Comparison of ENCODE assay signal across 15 cellular contexts in the genomic region with DNA sequence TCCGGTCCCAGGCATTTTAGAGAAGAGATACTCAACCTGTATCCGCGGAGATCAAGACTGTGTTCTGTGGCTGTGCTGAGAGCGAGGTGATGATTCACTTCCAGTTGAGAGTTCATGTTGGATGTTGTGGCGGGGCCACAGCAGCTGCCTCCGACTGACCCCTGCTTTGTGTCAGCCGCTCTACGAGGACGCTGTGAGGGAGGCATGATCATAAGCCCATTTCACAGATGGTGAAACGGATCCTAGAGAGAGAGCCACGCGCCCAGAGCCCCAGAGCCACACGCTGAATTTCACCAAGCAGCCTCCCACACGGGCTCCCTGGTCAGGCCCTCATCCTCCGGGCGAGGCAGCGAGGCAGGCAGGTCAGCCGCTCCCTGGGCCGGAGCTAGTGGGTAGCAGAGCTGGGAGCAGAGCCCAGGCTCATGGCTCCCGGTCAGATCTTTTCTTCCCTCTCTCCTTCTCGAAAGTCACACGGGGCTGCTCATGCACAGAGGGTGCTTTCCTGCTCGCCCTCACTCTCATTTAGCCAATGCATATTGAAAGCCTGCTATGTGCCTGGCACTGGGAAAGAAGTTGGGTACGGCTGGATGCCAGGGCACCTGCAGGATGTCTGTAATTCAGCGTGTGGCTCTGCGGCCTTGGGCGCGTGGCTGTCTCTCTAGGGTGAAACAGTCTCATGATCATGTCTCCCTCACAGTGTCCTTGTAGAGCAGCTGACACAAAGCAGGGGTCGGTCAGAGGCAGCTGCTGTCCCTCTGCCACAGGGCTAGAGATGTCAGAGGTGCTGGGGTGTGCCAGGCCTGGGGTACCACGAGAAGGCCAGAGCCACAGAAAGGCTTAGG.
DNase-seq lines count a peak whose midpoint lies in the region; ATAC-seq and TF ChIP-seq lines count a peak whose summit lies in the region.
"Had no signal": no experiment of that assay in that cellular context is flagged by ENCODE, and none has a peak within 500 bp of the region (broad histone marks: within the 10 kb centered on the region; RNA-seq: fewer than 3 reads in every experiment).

No MANE protein-coding gene starts in this region.

- H3K9me1 ChIP-seq in IMR-90 (ENCODE audit: insufficient read depth, low read length), result peaks cover 16% of the 10 kb centered on the region

- no peak overlapping the region for H3K18ac ChIP-seq in IMR-90 (ENCODE audit: low read depth, low read length)

- H3K79me1 ChIP-seq in IMR-90 (ENCODE audit: low read depth in 1 of 2, low read length in 2 of 2), result peaks cover 4 to 33% of the 10 kb centered on the region in 2 experiments; a peak in 3 of 4 replicates

- no peak for ATAC-seq in IMR-90 (ENCODE audit: low read depth)
- no peak for ATAC-seq in mucosa of descending colon
- ATAC-seq in HG03520 (IDR thresholded peaks at IDR 0.05; ENCODE audit: unreplicated experiment), result no peak

- no peaks in the 10 kb centered on the region for H3K27me3 ChIP-seq in IMR-90 (ENCODE audit: control insufficient read depth, insufficient read depth, low read length)
- H3K27me3 ChIP-seq: BE2C, right atrium auricular region had no signal

- no peak for TF ChIP-seq CTCF in IMR-90 (conservative IDR thresholded peaks at IDR 0.05; ENCODE audit: low read depth, low read length)
- TF ChIP-seq CTCF in chondrocyte (IDR thresholded peaks at IDR 0.05), result no peak
- no peak for TF ChIP-seq CTCF in mucosa of descending colon (IDR thresholded peaks at IDR 0.05)
- TF ChIP-seq CTCF in coronary artery (IDR thresholded peaks at IDR 0.05), result no peak

- H3K27ac Mint-ChIP-seq in chondrocyte (ENCODE audit: unreplicated experiment), result no peak overlapping the region

- no peaks in the 10 kb centered on the region for H3K9me3 ChIP-seq in IMR-90 (ENCODE audit: control insufficient read depth, insufficient read depth, low read length)
- no peaks in the 10 kb centered on the region for H3K9me3 ChIP-seq in mucosa of descending colon
- H3K9me3 ChIP-seq: BE2C, right atrium auricular region had no signal

- no peak overlapping the region for H3K4me3 ChIP-seq in IMR-90 (ENCODE audit: insufficient read depth, low read depth, low read length)
- H3K4me3 ChIP-seq in mucosa of descending colon, result no peak overlapping the region
- no peak overlapping the region for H3K4me3 ChIP-seq in coronary artery
- H3K4me3 ChIP-seq: right atrium auricular region had no signal

- H3K4me3 Mint-ChIP-seq in chondrocyte (ENCODE audit: unreplicated experiment), result no peak overlapping the region

- H3K9me3 Mint-ChIP-seq in chondrocyte (ENCODE audit: low read depth), result no peaks in the 10 kb centered on the region

- H2BK5ac ChIP-seq in IMR-90 (ENCODE audit: low read depth, low read length, poor library complexity, severe bottlenecking), result no peak overlapping the region

- POLR2A ChIA-PET in IMR-90 (lab: Charles Lee; ENCODE audit: unreplicated experiment), result no interaction called here

- no peak overlapping the region; the same call in 1 of the 2 replicates for H3K4ac ChIP-seq in IMR-90 (ENCODE audit: low read depth, low read length)

- DNase-seq in Ammon's horn (ENCODE audit: low spot score) (peak; percentile 68), IMR-90 (no peak), chondrocyte (ENCODE audit: low spot score) (peak; percentile 70), mucosa of descending colon (peak in 2 of 3 donors; percentile 12 to 26), coronary artery (ENCODE audit: low spot score) (no peak), mucosa of gallbladder (ENCODE audit: low spot score) (no peak), cortex of kidney (lab: John Stamatoyannopoulos, UW) (no peak)
- DNase-seq: activated CD8-positive, alpha-beta memory T cell treated with anti-CD3 and anti-CD28 coated beads for 24 hours; NCI-H187; RPMI8226; stimulated activated CD4-positive, alpha-beta T cell treated with anti-CD3 and anti-CD28 coated beads, Interleukin-4, amount 100 ng/mL, for 1 hour; T-helper 9 cell had no signal

- H3K36me3 ChIP-seq in IMR-90 (ENCODE audit: control insufficient read depth, insufficient read depth, low read length), result peaks cover 3% of the 10 kb centered on the region
- H3K36me3 ChIP-seq in mucosa of descending colon (ENCODE audit: low read depth), result no peaks in the 10 kb centered on the region
- H3K36me3 ChIP-seq: BE2C had no signal

- H2AK9ac ChIP-seq in IMR-90 (replicated peaks; ENCODE audit: low read depth, low read length, poor library complexity), result peak overlapping the region; percentile 56

- H2BK20ac ChIP-seq in IMR-90 (ENCODE audit: low read depth, low read length), result no peak overlapping the region

- TF ChIP-seq POLR2A in IMR-90 (IDR thresholded peaks at IDR 0.05; ENCODE audit: low read depth, low read length), result no peak

- H4K20me1 ChIP-seq in IMR-90 (ENCODE audit: insufficient read depth, low read length), result no peaks in the 10 kb centered on the region

- H3K4me1 ChIP-seq in IMR-90 (ENCODE audit: control insufficient read depth, insufficient read depth, low read length) (peaks cover 19% of the 10 kb centered on the region), mucosa of descending colon (ENCODE audit: low read depth) (peaks cover 12% of the 10 kb centered on the region)

- no peaks in the 10 kb centered on the region for H3K27me3 Mint-ChIP-seq in chondrocyte (ENCODE audit: low read depth)

- H3K56ac ChIP-seq in IMR-90 (ENCODE audit: extremely low read depth, insufficient read depth, low read length), result no peak overlapping the region

- H4K91ac ChIP-seq in IMR-90 (ENCODE audit: insufficient read depth, low read depth, low read length), result peak overlapping the region; percentile 53

- H3K4me2 ChIP-seq in IMR-90 (ENCODE audit: low read depth, low read length), result no peak overlapping the region

- dilution Hi-C loops in IMR-90 (cut with HindIII; ENCODE audit: low sequenced_read_pairs, unreplicated experiment), result no loop called here

- peaks cover 24% of the 10 kb centered on the region for H3K4me1 Mint-ChIP-seq in chondrocyte (ENCODE audit: low read depth)

- no peak overlapping the region for H2BK15ac ChIP-seq in IMR-90 (ENCODE audit: low read depth, low read length)

- H2BK120ac ChIP-seq in IMR-90 (ENCODE audit: low read depth, low read length), result peak overlapping the region; percentile 52

- H3K9ac ChIP-seq in IMR-90 (ENCODE audit: low read depth, low read length), result no peak overlapping the region

- intact Hi-C loops in IMR-90 (cut with micrococcal nuclease), result no loop called here
- intact Hi-C loops in mucosa of descending colon (cut with DNase I, micrococcal nuclease), result no loop called here

- no peak overlapping the region for H4K8ac ChIP-seq in IMR-90 (ENCODE audit: low read depth in 2 of 2, low read length in 2 of 2)

- in situ Hi-C loops in IMR-90 (cut with MboI; ENCODE audit: low sequenced_read_pairs), result no loop called here

- no peak overlapping the region for H3K27ac ChIP-seq in IMR-90 (ENCODE audit: insufficient read depth, low read length)
- no peak overlapping the region for H3K27ac ChIP-seq in coronary artery
- H3K27ac ChIP-seq: right atrium auricular region had no signal

- peaks cover 4% of the 10 kb centered on the region for H3K36me3 Mint-ChIP-seq in chondrocyte (ENCODE audit: low read depth)

- H2AK5ac ChIP-seq in IMR-90 (ENCODE audit: low read depth, low read length), result peak overlapping the region; percentile 49; the same call in 1 of the 2 replicates

- 0 out of 2 replicates have a peak overlapping the region, but pooled peaks have one; percentile 16 for H3K14ac ChIP-seq in IMR-90 (replicated peaks; ENCODE audit: low read depth, low read length)

- H2AFZ ChIP-seq in IMR-90 (replicated peaks; ENCODE audit: low read length, poor library complexity), result no peak overlapping the region

- TF ChIP-seq RAD21 in IMR-90 (IDR thresholded peaks at IDR 0.05; ENCODE audit: low read length), result no peak

- CTCF ChIA-PET in IMR-90 (lab: Yijun Ruan, JAX), result no interaction called here

- no peak overlapping the region for H3K23ac ChIP-seq in IMR-90 (ENCODE audit: low read depth, low read length)

- no TSS peak for BruUV-seq in IMR-90 (replicated peaks; lab: Mats Ljungman, UMichigan)

- WGBS in IMR-90 (ENCODE audit: extremely low coverage in 2 of 2, insufficient read length in 1 of 2), 2 experiments, result 93% methylated on average over 11 of the region's 30 CpGs; no CpG with 5 or more reads in 1 of the 2 experiments

- H4K5ac ChIP-seq in IMR-90 (ENCODE audit: low read depth, low read length), result no peak overlapping the region

TF ChIP-seq in IMR-90, 13 proteins besides CTCF, POLR2A, EP300 and RAD21:
- no peak for TF ChIP-seq RCOR1 (IDR thresholded peaks at IDR 0.05; ENCODE audit: insufficient replicate concordance, low read length)
- no peak for TF ChIP-seq BHLHE40 (IDR thresholded peaks at IDR 0.05; ENCODE audit: low read depth, low read length)
- TF ChIP-seq, protein P1, sequence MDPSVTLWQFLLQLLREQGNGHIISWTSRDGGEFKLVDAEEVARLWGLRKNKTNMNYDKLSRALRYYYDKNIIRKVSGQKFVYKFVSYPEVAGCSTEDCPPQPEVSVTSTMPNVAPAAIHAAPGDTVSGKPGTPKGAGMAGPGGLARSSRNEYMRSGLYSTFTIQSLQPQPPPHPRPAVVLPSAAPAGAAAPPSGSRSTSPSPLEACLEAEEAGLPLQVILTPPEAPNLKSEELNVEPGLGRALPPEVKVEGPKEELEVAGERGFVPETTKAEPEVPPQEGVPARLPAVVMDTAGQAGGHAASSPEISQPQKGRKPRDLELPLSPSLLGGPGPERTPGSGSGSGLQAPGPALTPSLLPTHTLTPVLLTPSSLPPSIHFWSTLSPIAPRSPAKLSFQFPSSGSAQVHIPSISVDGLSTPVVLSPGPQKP (IDR thresholded peaks at IDR 0.05; ENCODE audit: borderline replicate concordance, low read depth, low read length), result no peak
- no peak for TF ChIP-seq MXI1 (IDR thresholded peaks at IDR 0.05; ENCODE audit: borderline replicate concordance, low read depth, low read length)
- no peak for TF ChIP-seq MAZ (IDR thresholded peaks at IDR 0.05; ENCODE audit: borderline replicate concordance, low read depth, low read length)
- no peak for TF ChIP-seq FOS (IDR thresholded peaks at IDR 0.05; ENCODE audit: low read depth, low read length)
- TF ChIP-seq CHD1 (IDR thresholded peaks at IDR 0.05; ENCODE audit: low read depth, low read length), result no peak
- TF ChIP-seq NFE2L2 (IDR thresholded peaks at IDR 0.05; ENCODE audit: low read depth, low read length), result no peak
- no peak for TF ChIP-seq SMC3 (IDR thresholded peaks at IDR 0.05; ENCODE audit: low read depth, low read length)
- TF ChIP-seq, protein P2, sequence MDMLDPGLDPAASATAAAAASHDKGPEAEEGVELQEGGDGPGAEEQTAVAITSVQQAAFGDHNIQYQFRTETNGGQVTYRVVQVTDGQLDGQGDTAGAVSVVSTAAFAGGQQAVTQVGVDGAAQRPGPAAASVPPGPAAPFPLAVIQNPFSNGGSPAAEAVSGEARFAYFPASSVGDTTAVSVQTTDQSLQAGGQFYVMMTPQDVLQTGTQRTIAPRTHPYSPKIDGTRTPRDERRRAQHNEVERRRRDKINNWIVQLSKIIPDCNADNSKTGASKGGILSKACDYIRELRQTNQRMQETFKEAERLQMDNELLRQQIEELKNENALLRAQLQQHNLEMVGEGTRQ (IDR thresholded peaks at IDR 0.05; ENCODE audit: low read depth, low read length), result no peak
- no peak for TF ChIP-seq MAFK (IDR thresholded peaks at IDR 0.05; ENCODE audit: low read depth, low read length)
- TF ChIP-seq RFX5 (IDR thresholded peaks at IDR 0.05; ENCODE audit: low read depth, low read length), result no peak
- no peak for TF ChIP-seq CEBPB (IDR thresholded peaks at IDR 0.05; ENCODE audit: low read depth, low read length)

Comparison
In these comparisons a context has a peak if more than half of its experiments do, and no peak if none do; other contexts are left out.
1. DNase-seq: peak in Ammon's horn (single experiment), chondrocyte (single experiment) and mucosa of descending colon (2 of 3); none in IMR-90 (single experiment), coronary artery (single experiment), mucosa of gallbladder (single experiment) and cortex of kidney (single experiment).